In the genomic region with DNA sequence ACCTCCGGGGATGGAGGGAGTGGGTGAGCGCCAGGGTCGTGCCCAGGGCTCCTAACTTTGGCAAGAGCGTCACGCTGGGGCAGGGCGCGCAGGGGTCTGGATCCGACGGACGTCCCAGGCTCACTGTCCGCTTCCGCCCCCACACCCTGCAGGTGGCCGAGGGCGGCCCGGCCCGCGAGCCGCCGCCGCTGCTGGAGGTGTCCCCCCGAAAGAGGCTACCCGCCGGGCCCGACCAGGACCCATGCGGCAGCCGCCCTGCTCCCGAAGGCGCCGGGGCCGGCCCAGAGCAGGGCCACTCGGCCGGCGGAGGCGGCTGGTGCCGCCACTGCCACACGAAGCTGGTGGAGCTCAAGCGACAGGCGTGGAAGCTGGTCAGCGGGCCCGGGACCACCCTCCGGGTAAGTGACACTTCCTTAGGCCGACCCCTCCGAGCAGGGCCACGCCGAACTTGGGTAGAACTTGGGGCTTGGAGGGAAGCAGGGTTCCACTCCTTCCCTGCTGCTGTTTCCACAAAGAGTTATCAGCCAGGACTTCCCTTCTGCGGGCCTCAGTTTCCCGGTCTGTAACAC, we compare ENCODE assay signal across 7 cellular contexts. TPM values are rescaled to one million over a fixed set of nuclear protein-coding genes. Genes with fewer than 3 reads are reported as not detected.
A peak's percentile ranks its signal among the peaks of the same experiment; 100 is the strongest.
DNase-seq lines count a peak whose midpoint lies in the region; ATAC-seq and TF ChIP-seq lines count a peak whose summit lies in the region.

No MANE protein-coding gene starts in this region.

- no peaks in the 10 kb centered on the region for H3K36me3 ChIP-seq in effector memory CD4-positive, alpha-beta T cell (ENCODE audit: control insufficient read depth, insufficient read depth, low read length)
- H3K36me3 ChIP-seq in lung (ENCODE audit: control insufficient read depth in 2 of 2, insufficient read depth in 2 of 2, low read length in 2 of 2), result no peaks in the 10 kb centered on the region
- peaks cover 0 to 8% (median 0%) of the 10 kb centered on the region in 5 donors for H3K36me3 ChIP-seq in subcutaneous abdominal adipose tissue (ENCODE audit: control insufficient read depth in 5 of 5, insufficient read depth in 5 of 5, low read length in 5 of 5)

- peak overlapping the region in 2 of 5 donors; percentile 7 to 77 for H3K9ac ChIP-seq in subcutaneous abdominal adipose tissue (ENCODE audit: low read length in 5 of 5)

- peak overlapping the region; percentile 12 for H3K4me3 ChIP-seq in effector memory CD4-positive, alpha-beta T cell (ENCODE audit: insufficient read depth, low read depth, low read length, poor library complexity, severe bottlenecking)
- H3K4me3 ChIP-seq in lung, result peak overlapping the region; percentile 45
- H3K4me3 ChIP-seq in subcutaneous abdominal adipose tissue (ENCODE audit: low read depth in 1 of 5, low read length in 5 of 5), result peak overlapping the region in 4 of 5 donors; percentile 12 to 75 (median 66)

- peaks cover 28% of the 10 kb centered on the region for H3K27me3 ChIP-seq in effector memory CD4-positive, alpha-beta T cell (replicated peaks; ENCODE audit: control insufficient read depth, insufficient read depth, low read length, poor library complexity, severe bottlenecking)
- H3K27me3 ChIP-seq in lung (ENCODE audit: control insufficient read depth, insufficient read depth) (peaks cover 18% of the 10 kb centered on the region), subcutaneous abdominal adipose tissue (ENCODE audit: control insufficient read depth in 5 of 5, insufficient read depth in 4 of 5, low read length in 5 of 5) (peaks cover 27 to 52% (median 39%) of the 10 kb centered on the region in 5 donors)

- 4 to 5% methylated on average over 38 to 47 of the region's 47 CpGs for WGBS in lung, 2 donors

- H3K27ac ChIP-seq in effector memory CD4-positive, alpha-beta T cell (ENCODE audit: insufficient read depth, low read length, poor library complexity, severe bottlenecking), result no peak overlapping the region
- H3K27ac ChIP-seq in lung (ENCODE audit: low read depth in 1 of 2, low read length in 1 of 2) (peak overlapping the region in 1 of 2 donors; percentile 67), subcutaneous abdominal adipose tissue (ENCODE audit: low read depth, low read length) (no peak overlapping the region)

- DNase-seq in NCI-H69 (lab: John Stamatoyannopoulos, UW), result peak; percentile 44
- no peak for DNase-seq in effector memory CD4-positive, alpha-beta T cell
- no peak for DNase-seq in lung (ENCODE audit: low spot score)
- DNase-seq in GDM1 (lab: John Stamatoyannopoulos, UW), result no peak

- peaks cover 26% of the 10 kb centered on the region for H3K4me1 ChIP-seq in effector memory CD4-positive, alpha-beta T cell (ENCODE audit: control insufficient read depth, insufficient read depth, low read length, poor library complexity, severe bottlenecking)
- H3K4me1 ChIP-seq in lung (ENCODE audit: control insufficient read depth in 2 of 2, insufficient read depth in 2 of 2, low read length in 2 of 2) (peaks cover 0 to 28% of the 10 kb centered on the region in 2 donors), subcutaneous abdominal adipose tissue (ENCODE audit: control insufficient read depth in 5 of 5, insufficient read depth in 5 of 5, low read length in 5 of 5) (peaks cover 0 to 58% (median 35%) of the 10 kb centered on the region in 5 donors)

- ATAC-seq in lung (ENCODE audit: insufficient read depth, low FRiP score) (no peak), HG03196 (IDR thresholded peaks at IDR 0.05; ENCODE audit: unreplicated experiment) (no peak), GM19455 (IDR thresholded peaks at IDR 0.05; ENCODE audit: unreplicated experiment) (no peak)

- TF ChIP-seq CTCF in lung (IDR thresholded peaks at IDR 0.05; ENCODE audit: control extremely low read depth, extremely low read depth), result no peak

- H3K9me3 ChIP-seq in effector memory CD4-positive, alpha-beta T cell (ENCODE audit: control insufficient read depth, low read length), result no peaks in the 10 kb centered on the region
- H3K9me3 ChIP-seq in lung (ENCODE audit: control insufficient read depth in 2 of 2, insufficient read depth in 1 of 2, low read length in 1 of 2) (no peaks in the 10 kb centered on the region), subcutaneous abdominal adipose tissue (ENCODE audit: control insufficient read depth in 5 of 5, low read length in 5 of 5) (no peaks in the 10 kb centered on the region)

RNA-seq across cellular contexts. Expression of a gene that starts 0.6 kb away (rescaled TPM):
- total RNA-seq in lung, result 10 to 100 TPM in 1 of 2 donors, 1 to 10 TPM in 1; 6.5 to 11.4 TPM
- polyA plus RNA-seq in lung, result 1 to 10 TPM; 2.4 to 2.5 TPM

RNA-seq across cellular contexts. Expression of a gene that starts 53.5 kb away (rescaled TPM):
- total RNA-seq in lung, result 1 to 10 TPM; 4.3 to 4.7 TPM
- 1 to 10 TPM in 1 of 2 donors, under 1 TPM in 1; 0.73 to 1.8 TPM for polyA plus RNA-seq in lung

Comparison
In these comparisons a context has a peak if more than half of its experiments do, and no peak if none do; other contexts are left out.
1. H3K4me3 ChIP-seq: peak in every context shown above with its lines; median percentile 66 in subcutaneous abdominal adipose tissue; 45 in lung; 12 in effector memory CD4-positive, alpha-beta T cell.